ENCODE assay signal across 1 cellular context in the genomic region with DNA sequence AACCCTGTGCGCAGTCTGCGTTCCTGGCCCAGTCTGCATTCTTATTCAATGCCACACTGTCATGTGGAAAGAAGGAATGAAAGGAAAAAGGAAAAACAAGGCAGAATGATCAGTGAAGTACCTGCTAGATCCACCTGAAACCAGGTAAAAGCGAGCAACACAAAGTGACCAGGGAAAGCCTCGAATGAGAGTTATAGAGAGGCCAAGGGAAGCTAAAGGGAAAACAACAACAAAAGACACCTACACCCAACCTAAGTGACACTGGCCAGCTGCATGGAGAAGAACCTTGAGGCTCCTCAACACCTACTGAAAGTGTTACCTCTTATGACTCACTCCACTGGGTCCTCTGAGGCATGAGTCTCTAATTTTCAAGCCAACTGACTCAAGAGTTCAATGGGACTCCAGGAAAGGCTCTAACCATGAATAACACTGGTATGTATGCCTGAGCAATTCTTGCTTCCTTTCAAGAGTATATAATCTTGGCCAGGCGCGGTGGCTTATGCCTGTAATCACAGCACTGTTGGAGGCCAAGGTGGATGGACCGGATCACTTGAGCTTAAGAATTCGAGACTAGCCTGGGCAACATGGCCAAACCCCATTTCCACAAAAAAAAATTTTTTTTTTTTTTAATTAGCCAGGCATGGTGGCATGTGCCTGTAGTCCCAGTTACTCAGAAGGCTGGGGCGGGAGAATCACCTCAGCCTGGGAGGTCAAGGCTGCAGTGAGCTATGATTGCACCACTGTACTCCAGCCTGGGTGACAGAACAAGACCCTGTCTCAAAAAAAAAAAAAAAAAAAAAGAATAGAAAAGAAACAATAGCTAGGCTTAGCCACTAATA.
TF ChIP-seq lines count a peak whose summit lies in the region.

No MANE protein-coding gene starts in this region.

TF ChIP-seq in HepG2, 621 proteins besides CTCF, POLR2A, EP300 and RAD21 (continued from another document):
- TF ChIP-seq GFI1 (CRISPR knock-in tag; IDR thresholded peaks at IDR 0.05; ENCODE audit: borderline replicate concordance) (no peak), JARID2 (CRISPR knock-in tag; IDR thresholded peaks at IDR 0.05; ENCODE audit: insufficient replicate concordance) (no peak), GATAD2A (CRISPR knock-in tag; IDR thresholded peaks at IDR 0.05) (0 out of 2 replicates have a peak, but pooled peaks have one; percentile 27), TBX2 (CRISPR knock-in tag; IDR thresholded peaks at IDR 0.05; ENCODE audit: borderline replicate concordance) (no peak), NPAS2 (CRISPR knock-in tag; IDR thresholded peaks at IDR 0.05; ENCODE audit: borderline replicate concordance) (no peak), SOX6 (IDR thresholded peaks at IDR 0.05) (no peak), SOX6 (CRISPR knock-in tag; IDR thresholded peaks at IDR 0.05) (peak; percentile 51; the same call in 1 of the 2 replicates), GABPA (IDR thresholded peaks at IDR 0.05; ENCODE audit: low read depth, low read length) (no peak), GABPA (CRISPR knock-in tag; IDR thresholded peaks at IDR 0.05; ENCODE audit: low read depth) (no peak)
- TF ChIP-seq, protein P1, sequence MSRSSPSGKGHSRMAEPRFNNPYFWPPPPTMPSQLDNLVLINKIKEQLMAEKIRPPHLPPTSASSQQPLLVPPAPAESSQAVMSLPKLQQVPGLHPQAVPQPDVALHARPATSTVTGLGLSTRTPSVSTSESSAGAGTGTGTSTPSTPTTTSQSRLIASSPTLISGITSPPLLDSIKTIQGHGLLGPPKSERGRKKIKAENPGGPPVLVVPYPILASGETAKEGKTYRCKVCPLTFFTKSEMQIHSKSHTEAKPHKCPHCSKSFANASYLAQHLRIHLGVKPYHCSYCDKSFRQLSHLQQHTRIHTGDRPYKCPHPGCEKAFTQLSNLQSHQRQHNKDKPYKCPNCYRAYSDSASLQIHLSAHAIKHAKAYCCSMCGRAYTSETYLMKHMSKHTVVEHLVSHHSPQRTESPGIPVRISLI (CRISPR knock-in tag; IDR thresholded peaks at IDR 0.05; ENCODE audit: borderline replicate concordance): peak; percentile 63; the same call in 1 of the 2 replicates
- TF ChIP-seq, protein P2, sequence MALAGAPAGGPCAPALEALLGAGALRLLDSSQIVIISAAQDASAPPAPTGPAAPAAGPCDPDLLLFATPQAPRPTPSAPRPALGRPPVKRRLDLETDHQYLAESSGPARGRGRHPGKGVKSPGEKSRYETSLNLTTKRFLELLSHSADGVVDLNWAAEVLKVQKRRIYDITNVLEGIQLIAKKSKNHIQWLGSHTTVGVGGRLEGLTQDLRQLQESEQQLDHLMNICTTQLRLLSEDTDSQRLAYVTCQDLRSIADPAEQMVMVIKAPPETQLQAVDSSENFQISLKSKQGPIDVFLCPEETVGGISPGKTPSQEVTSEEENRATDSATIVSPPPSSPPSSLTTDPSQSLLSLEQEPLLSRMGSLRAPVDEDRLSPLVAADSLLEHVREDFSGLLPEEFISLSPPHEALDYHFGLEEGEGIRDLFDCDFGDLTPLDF (CRISPR knock-in tag; IDR thresholded peaks at IDR 0.05): no peak
- TF ChIP-seq, protein P3, sequence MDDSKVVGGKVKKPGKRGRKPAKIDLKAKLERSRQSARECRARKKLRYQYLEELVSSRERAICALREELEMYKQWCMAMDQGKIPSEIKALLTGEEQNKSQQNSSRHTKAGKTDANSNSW (CRISPR knock-in tag; IDR thresholded peaks at IDR 0.05; ENCODE audit: borderline replicate concordance): no peak
- TF ChIP-seq, protein P4, sequence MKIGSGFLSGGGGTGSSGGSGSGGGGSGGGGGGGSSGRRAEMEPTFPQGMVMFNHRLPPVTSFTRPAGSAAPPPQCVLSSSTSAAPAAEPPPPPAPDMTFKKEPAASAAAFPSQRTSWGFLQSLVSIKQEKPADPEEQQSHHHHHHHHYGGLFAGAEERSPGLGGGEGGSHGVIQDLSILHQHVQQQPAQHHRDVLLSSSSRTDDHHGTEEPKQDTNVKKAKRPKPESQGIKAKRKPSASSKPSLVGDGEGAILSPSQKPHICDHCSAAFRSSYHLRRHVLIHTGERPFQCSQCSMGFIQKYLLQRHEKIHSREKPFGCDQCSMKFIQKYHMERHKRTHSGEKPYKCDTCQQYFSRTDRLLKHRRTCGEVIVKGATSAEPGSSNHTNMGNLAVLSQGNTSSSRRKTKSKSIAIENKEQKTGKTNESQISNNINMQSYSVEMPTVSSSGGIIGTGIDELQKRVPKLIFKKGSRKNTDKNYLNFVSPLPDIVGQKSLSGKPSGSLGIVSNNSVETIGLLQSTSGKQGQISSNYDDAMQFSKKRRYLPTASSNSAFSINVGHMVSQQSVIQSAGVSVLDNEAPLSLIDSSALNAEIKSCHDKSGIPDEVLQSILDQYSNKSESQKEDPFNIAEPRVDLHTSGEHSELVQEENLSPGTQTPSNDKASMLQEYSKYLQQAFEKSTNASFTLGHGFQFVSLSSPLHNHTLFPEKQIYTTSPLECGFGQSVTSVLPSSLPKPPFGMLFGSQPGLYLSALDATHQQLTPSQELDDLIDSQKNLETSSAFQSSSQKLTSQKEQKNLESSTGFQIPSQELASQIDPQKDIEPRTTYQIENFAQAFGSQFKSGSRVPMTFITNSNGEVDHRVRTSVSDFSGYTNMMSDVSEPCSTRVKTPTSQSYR (CRISPR knock-in tag; IDR thresholded peaks at IDR 0.05; ENCODE audit: borderline replicate concordance): no peak
- TF ChIP-seq, protein P5, sequence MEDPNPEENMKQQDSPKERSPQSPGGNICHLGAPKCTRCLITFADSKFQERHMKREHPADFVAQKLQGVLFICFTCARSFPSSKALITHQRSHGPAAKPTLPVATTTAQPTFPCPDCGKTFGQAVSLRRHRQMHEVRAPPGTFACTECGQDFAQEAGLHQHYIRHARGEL (CRISPR knock-in tag; IDR thresholded peaks at IDR 0.05): no peak
TF ChIP-seq in HepG2: peak in this region for 7.
